20 cellular contexts compared by ENCODE assay signal in the genomic region with DNA sequence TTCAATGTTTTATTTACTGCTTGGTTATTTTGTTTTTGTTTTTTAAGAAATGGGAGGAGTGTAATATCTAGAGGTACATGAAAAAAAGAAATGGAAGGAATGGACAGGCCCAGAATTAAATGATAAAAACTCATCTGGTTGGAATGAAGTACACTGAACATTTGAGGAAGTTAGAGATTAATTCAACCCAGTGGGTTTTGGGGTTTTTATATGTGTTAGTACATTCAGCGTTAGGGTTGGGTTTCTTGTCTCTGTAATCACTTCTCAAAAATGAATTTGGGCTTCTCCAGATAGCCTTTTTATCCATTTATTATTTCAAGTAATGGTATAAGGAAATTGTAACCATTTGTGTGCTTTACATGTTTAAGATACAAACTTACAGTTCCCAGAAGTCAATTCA. TPM values are rescaled to one million over a fixed set of nuclear protein-coding genes. Genes with fewer than 3 reads are reported as not detected.
DNase-seq lines count a peak whose midpoint lies in the region; ATAC-seq, FAIRE-seq and TF ChIP-seq lines count a peak whose summit lies in the region.
"Had no signal": no experiment of that assay in that cellular context is flagged by ENCODE, and none has a peak within 500 bp of the region (broad histone marks: within the 10 kb centered on the region; RNA-seq: fewer than 3 reads in every experiment).

No MANE protein-coding gene starts in this region.

- H3K27ac Mint-ChIP-seq in CD4-positive, alpha-beta memory T cell: peak overlapping the region in 5 of 7 donors; percentile 7 to 76 (median 50)
- H3K27ac Mint-ChIP-seq in GM23338 (peak overlapping the region; percentile 5; the same call in 1 of the 2 replicates), activated B cell treated with CpG ODN at 0.5 μM for 24 hours (peak overlapping the region; percentile 5), naive B cell (peak overlapping the region in 3 of 6 donors; percentile 21 to 87 (median 31))

- no peak for ATAC-seq in GM23338
- no peak for ATAC-seq in activated B cell treated with CpG ODN at 0.5 μM for 24 hours (ENCODE audit: low read depth)
- peak; percentile 51 to 53 for ATAC-seq in naive B cell (ENCODE audit: low read depth in 2 of 2)
- no peak for ATAC-seq in GM18873 (IDR thresholded peaks at IDR 0.05; ENCODE audit: low FRiP score, unreplicated experiment)
- ATAC-seq: PC-3 had no signal

- no peaks in the 10 kb centered on the region for H3K27me3 Mint-ChIP-seq in CD4-positive, alpha-beta memory T cell
- no peaks in the 10 kb centered on the region for H3K27me3 Mint-ChIP-seq in GM23338 (ENCODE audit: insufficient read depth, low read depth, poor library complexity)
- no peaks in the 10 kb centered on the region for H3K27me3 Mint-ChIP-seq in activated B cell treated with CpG ODN at 0.5 μM for 24 hours
- H3K27me3 Mint-ChIP-seq in naive B cell: no peaks in the 10 kb centered on the region

- POLR2A ChIA-PET in CD4-positive, alpha-beta memory T cell (lab: Charles Lee; ENCODE audit: partially characterized antibody): no interaction called here
- POLR2A ChIA-PET in activated B cell treated with CpG ODN at 0.5 μM for 24 hours (lab: Charles Lee): no interaction called here

- H3K79me2 ChIP-seq in GM23338 (replicated peaks; ENCODE audit: insufficient read depth): no peaks in the 10 kb centered on the region

- peaks cover 24 to 42% (median 29%) of the 10 kb centered on the region in 4 donors for H3K4me1 Mint-ChIP-seq in CD4-positive, alpha-beta memory T cell
- H3K4me1 Mint-ChIP-seq in GM23338 (peaks cover 16% of the 10 kb centered on the region; the same call in 2 of the 3 replicates), activated B cell treated with CpG ODN at 0.5 μM for 24 hours (peaks cover 15% of the 10 kb centered on the region), naive B cell (peaks cover 7 to 16% (median 14%) of the 10 kb centered on the region in 3 donors)

- in situ Hi-C loops in ACHN (cut with HindIII; ENCODE audit: low pct_ligation_motif_present, low pct_unique_long_range_greater_than_20kb, low sequenced_read_pairs): no loop called here

- peaks cover 0 to 9% of the 10 kb centered on the region in 2 donors for H3K36me3 Mint-ChIP-seq in CD4-positive, alpha-beta memory T cell
- H3K36me3 Mint-ChIP-seq in GM23338 (ENCODE audit: low read depth) (peaks cover 2% of the 10 kb centered on the region; the same call in 1 of the 3 replicates), activated B cell treated with CpG ODN at 0.5 μM for 24 hours (ENCODE audit: low read depth) (peaks cover 13% of the 10 kb centered on the region), naive B cell (no peaks in the 10 kb centered on the region)

- no peaks in the 10 kb centered on the region for H3K36me3 ChIP-seq in CD4-positive, alpha-beta memory T cell (ENCODE audit: insufficient read depth, low read length)
- 0 out of 2 replicates have a peak, but pooled peaks cover 3% of the 10 kb centered on the region for H3K36me3 ChIP-seq in GM23338 (ENCODE audit: insufficient read depth)

- no peak overlapping the region for H2AFZ ChIP-seq in GM23338

- H3K4me3 ChIP-seq in CD4-positive, alpha-beta memory T cell (ENCODE audit: low read length in 2 of 2): no peak overlapping the region
- H3K4me3 ChIP-seq in GM23338: no peak overlapping the region
- H3K4me3 ChIP-seq: coronary artery had no signal

- no peaks in the 10 kb centered on the region for H4K20me1 ChIP-seq in GM23338 (replicated peaks; ENCODE audit: insufficient read depth)

- no peak overlapping the region for H3K27ac ChIP-seq in CD4-positive, alpha-beta memory T cell (ENCODE audit: low read depth, low read length)
- H3K27ac ChIP-seq in GM23338 (ENCODE audit: low read depth): no peak overlapping the region
- H3K27ac ChIP-seq: brain microvascular endothelial cell, coronary artery, KMS-11 had no signal

- intact Hi-C loops in CD4-positive, alpha-beta memory T cell (cut with micrococcal nuclease): no loop called here
- intact Hi-C loops in activated B cell treated with CpG ODN at 0.5 μM for 24 hours (cut with micrococcal nuclease): no loop called here

- TF ChIP-seq CTCF in GM23338 (conservative IDR thresholded peaks at IDR 0.05; ENCODE audit: low read depth in 2 of 2) (no peak), activated B cell treated with CpG ODN at 0.5 μM for 24 hours (IDR thresholded peaks at IDR 0.05) (no peak)

- no peak overlapping the region for H3K4me2 ChIP-seq in GM23338
- H3K4me2 ChIP-seq: KMS-11 had no signal

- no peak for DNase-seq in CD4-positive, alpha-beta memory T cell
- DNase-seq in GM23338 (ENCODE audit: low spot score): no peak
- no peak for DNase-seq in activated B cell treated with CpG ODN at 0.5 μM for 24 hours
- DNase-seq in naive B cell: no peak
- DNase-seq in ACHN: no peak
- DNase-seq in urothelium cell line (ENCODE audit: low spot score): no peak
- DNase-seq: brain microvascular endothelial cell; Caco-2; kidney glomerular epithelial cell; NCI-H1092; NCI-H1930; NCI-H226; NCI-H748 treated with DMSO at 0.1 percent for 48 hours; occipital lobe; PC-3; SHP77; stimulated activated CD4-positive, alpha-beta T cell treated with anti-CD3 and anti-CD28 coated beads, Interleukin-1b, Interleukin-23, amount 100 ng/mL, for 48 hours had no signal

- H3K9me3 Mint-ChIP-seq in CD4-positive, alpha-beta memory T cell: no peaks in the 10 kb centered on the region
- H3K9me3 Mint-ChIP-seq in GM23338 (no peaks in the 10 kb centered on the region), activated B cell treated with CpG ODN at 0.5 μM for 24 hours (no peaks in the 10 kb centered on the region), naive B cell (no peaks in the 10 kb centered on the region)

- CTCF ChIA-PET in CD4-positive, alpha-beta memory T cell (lab: Charles Lee; ENCODE audit: partially characterized antibody): interaction anchor here (0.6 kb wide), 1 partner anchor 41 kb away, joined by 3 read pairs; no protein-coding TSS in a partner anchor
- CTCF ChIA-PET in activated B cell treated with CpG ODN at 0.5 μM for 24 hours (lab: Charles Lee): no interaction called here

- no peaks in the 10 kb centered on the region for H3F3A ChIP-seq in GM23338 (replicated peaks; ENCODE audit: low read depth)

- H3K4me1 ChIP-seq in CD4-positive, alpha-beta memory T cell (ENCODE audit: insufficient read depth, low read length): peaks cover 22% of the 10 kb centered on the region
- peaks cover 17% of the 10 kb centered on the region for H3K4me1 ChIP-seq in GM23338 (ENCODE audit: insufficient read depth)
- H3K4me1 ChIP-seq: Caco-2 had no signal

- no peaks in the 10 kb centered on the region for H3K27me3 ChIP-seq in CD4-positive, alpha-beta memory T cell (ENCODE audit: insufficient read depth, low read length)
- H3K27me3 ChIP-seq in GM23338 (ENCODE audit: insufficient read depth): no peaks in the 10 kb centered on the region
- H3K27me3 ChIP-seq: brain microvascular endothelial cell had no signal

- no peaks in the 10 kb centered on the region for H3K9me3 ChIP-seq in CD4-positive, alpha-beta memory T cell (ENCODE audit: control insufficient read depth in 1 of 2, low read length in 2 of 2)
- H3K9me3 ChIP-seq: Caco-2 had no signal

- H3K9me2 ChIP-seq in GM23338 (ENCODE audit: insufficient read depth): no peaks in the 10 kb centered on the region

- FAIRE-seq in urothelium cell line (lab: Jason Lieb, UNC): no peak

- no peak overlapping the region for H3K4me3 Mint-ChIP-seq in CD4-positive, alpha-beta memory T cell
- H3K4me3 Mint-ChIP-seq in GM23338 (no peak overlapping the region), activated B cell treated with CpG ODN at 0.5 μM for 24 hours (no peak overlapping the region), naive B cell (no peak overlapping the region)

TF ChIP-seq in GM23338, 12 proteins besides CTCF, POLR2A, EP300 and RAD21 (continues in another document):
- TF ChIP-seq STAT1 (IDR thresholded peaks at IDR 0.05; ENCODE audit: unreplicated experiment): no peak
- no peak for TF ChIP-seq EZH2phosphoT487 (IDR thresholded peaks at IDR 0.05; ENCODE audit: unreplicated experiment)
- no peak for TF ChIP-seq POLR2AphosphoS5 (IDR thresholded peaks at IDR 0.05; ENCODE audit: low read depth)
- no peak for TF ChIP-seq EZH2 (IDR thresholded peaks at IDR 0.05; ENCODE audit: low read depth, unreplicated experiment)
- TF ChIP-seq NANOG (IDR thresholded peaks at IDR 0.05; ENCODE audit: borderline replicate concordance): no peak
- no peak for TF ChIP-seq ZNF114 (CRISPR knock-in tag; IDR thresholded peaks at IDR 0.05)

RNA-seq across cellular contexts. Expression of gene NUP107, which starts 19.5 kb away (rescaled TPM):
- 10 to 100 TPM; 68.9 to 70.7 TPM for total RNA-seq in CD4-positive, alpha-beta memory T cell
- polyA plus RNA-seq in CD4-positive, alpha-beta memory T cell: 10 to 100 TPM; 25.9 to 39.8 TPM
- total RNA-seq in GM23338 (2014; rRNA removed; shearing (Covaris generic)): 124 and 152 TPM in 2 replicates
- polyA plus RNA-seq in GM23338 (2016; fragmentation: Nextera tagmentation; extraction: Ambion mirVana): 94.2 and 123 TPM in 2 replicates
- 75.0 and 90.8 TPM in 2 replicates for total RNA-seq in activated B cell treated with CpG ODN at 0.5 μM for 24 hours
- 10 to 100 TPM; 21.5 to 42.2 (median 34.6) TPM for polyA plus RNA-seq in naive B cell (ENCODE audit: low read depth in 6 of 6)

RNA-seq across cellular contexts. Expression of gene RAP1B, which starts 56.6 kb away (rescaled TPM):
- total RNA-seq in CD4-positive, alpha-beta memory T cell: 100 to 1,000 TPM; 193 to 195 TPM
- polyA plus RNA-seq in CD4-positive, alpha-beta memory T cell: 100 to 1,000 TPM; 433 to 542 TPM
- total RNA-seq in GM23338 (2014; rRNA removed; shearing (Covaris generic)): 122 and 128 TPM in 2 replicates
- polyA plus RNA-seq in GM23338 (2016; fragmentation: Nextera tagmentation; extraction: Ambion mirVana) (76.0 and 90.6 TPM in 2 replicates), naive B cell (ENCODE audit: low read depth in 6 of 6) (100 to 1,000 TPM; 311 to 473 (median 344) TPM)
- total RNA-seq in activated B cell treated with CpG ODN at 0.5 μM for 24 hours: 136 and 142 TPM in 2 replicates

Comparison
In these comparisons a context has a peak if more than half of its experiments do, and no peak if none do; other contexts are left out.
1. ATAC-seq: peak in naive B cell (2 of 2); none in GM23338 (single experiment), activated B cell treated with CpG ODN at 0.5 μM for 24 hours (single experiment) and GM18873 (single experiment).